In the genomic region with DNA sequence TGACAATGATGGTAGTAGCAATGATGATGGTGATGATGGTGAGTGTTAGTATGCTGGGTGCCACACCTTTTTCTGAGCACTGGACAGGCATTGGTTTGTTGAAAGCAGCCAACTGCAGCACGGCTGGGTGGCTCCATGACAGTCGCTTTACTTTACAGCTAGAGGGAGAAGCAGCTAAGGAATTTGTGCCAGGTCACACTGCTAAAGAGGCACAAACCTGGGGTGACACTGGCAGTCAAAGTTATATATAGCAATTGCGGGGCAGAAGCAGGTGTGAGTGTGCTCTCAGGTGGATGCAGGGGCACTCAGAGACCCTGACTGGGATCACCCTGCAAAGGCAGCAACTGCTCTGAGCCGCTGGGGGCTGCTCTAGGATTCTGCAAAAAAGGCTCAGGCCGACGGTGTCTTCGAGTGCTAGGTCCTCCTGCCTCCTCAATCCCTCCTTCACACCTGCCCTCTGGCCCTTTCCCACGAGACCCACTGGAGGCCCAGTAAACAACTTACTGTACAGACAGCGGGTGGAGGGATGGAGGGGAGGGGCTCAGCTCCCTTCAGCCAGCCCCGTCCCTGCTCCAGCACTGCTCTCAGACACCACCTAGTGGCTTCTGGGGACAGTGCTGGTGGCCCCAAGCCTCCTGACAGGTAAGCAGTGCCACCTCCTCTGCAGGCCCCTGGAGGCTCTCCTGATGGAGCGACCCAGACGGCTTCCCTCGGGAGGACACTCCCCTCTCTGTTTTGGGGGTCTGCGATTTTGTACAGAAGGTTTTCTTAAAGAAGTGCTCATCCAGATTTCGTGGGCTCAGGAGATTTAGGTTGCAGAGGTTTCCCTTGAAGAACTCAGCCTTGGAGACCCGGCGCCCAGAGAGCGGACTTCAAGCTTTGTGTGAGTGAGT, we compare ENCODE assay signal across 7 cellular contexts. TPM values are rescaled to one million over a fixed set of nuclear protein-coding genes. Genes with fewer than 3 reads are reported as not detected.
DNase-seq lines count a peak whose midpoint lies in the region; ATAC-seq, FAIRE-seq and TF ChIP-seq lines count a peak whose summit lies in the region.

No MANE protein-coding gene starts in this region.

- no peak overlapping the region for H3K4me3 ChIP-seq in cardiac fibroblast (replicated peaks in 1 of 2; ENCODE audit: low read depth in 2 of 2, low read length in 2 of 2)

- DNase-seq in GM12892 (ENCODE audit: insufficient read length) (peak; percentile 82), NCI-H345 (lab: John Stamatoyannopoulos, UW) (peak; percentile 91), cardiac fibroblast (ENCODE audit: low read depth in 2 of 2) (peak; percentile 78 to 79), left kidney (ENCODE audit: low read depth, low spot score) (peak; percentile 92)
- peak; percentile 41 to 61 (median 53) for DNase-seq in activated CD4-positive, CD25-positive, alpha-beta regulatory T cell (lab: John Stamatoyannopoulos, UW)
- DNase-seq in stimulated activated CD4-positive, alpha-beta T cell treated with anti-CD3 and anti-CD28 coated beads, TNF-alpha, amount 100 ng/mL, for 1 hour (ENCODE audit: low read depth in 3 of 3, low spot score in 1 of 3), result peak; percentile 52 to 64 (median 53)

- FAIRE-seq in GM12892 (lab: Jason Lieb, UNC), result peak; percentile 60

- TF ChIP-seq POLR2A in GM12892 (IDR thresholded peaks at IDR 0.05; ENCODE audit: low read depth, low read length), result no peak

- peak; percentile 47 for ATAC-seq in HG03066 (IDR thresholded peaks at IDR 0.05; ENCODE audit: low read depth, unreplicated experiment)

- TF ChIP-seq CTCF in cardiac fibroblast (IDR thresholded peaks at IDR 0.05; ENCODE audit: low read depth, low read length), result peak; percentile 97

RNA-seq across cellular contexts. Expression of gene RPS21, which starts 4.4 kb away (rescaled TPM):
- 4,195 TPM for polyA plus RNA-seq in GM12892 (2012; ENCODE audit: missing spikeins)

RNA-seq across cellular contexts. Expression of gene LAMA5, which starts 15.4 kb away (rescaled TPM):
- 1.6 TPM for polyA plus RNA-seq in GM12892 (2012; ENCODE audit: missing spikeins)

RNA-seq across cellular contexts. Expression of gene CABLES2, which starts 24.5 kb away (rescaled TPM):
- polyA plus RNA-seq in GM12892 (2012; ENCODE audit: missing spikeins), result 6.3 TPM

RNA-seq across cellular contexts. Expression of gene RBBP8NL, which starts 44.8 kb away (rescaled TPM):
- not detected for polyA plus RNA-seq in GM12892 (2012; ENCODE audit: missing spikeins)
